Comparison of ENCODE assay signal across 23 cellular contexts in genomic region chr12:98405795-98406366, GRCh38.
"Had no signal": no experiment of that assay in that cellular context is flagged by ENCODE, and none has a peak within 500 bp of the region (broad histone marks: within the 10 kb centered on the region; RNA-seq: fewer than 3 reads in every experiment).

No MANE protein-coding gene starts in this region.

- ATAC-seq: activated CD8-positive, alpha-beta T cell treated with anti-CD3 and anti-CD28 coated beads for 36 hours; activated T-cell treated with anti-CD3 and anti-CD28 coated beads, Interleukin-2, amount 50 U/mL, for 4 hours; activated T-helper 17 cell treated with anti-CD3 and anti-CD28 coated beads, Interleukin-2, amount 50 U/mL, for 72 hours; left cardiac atrium; naive thymus-derived CD8-positive, alpha-beta T cell; upper lobe of right lung had no signal

- H3K9me3 Mint-ChIP-seq: activated CD8-positive, alpha-beta T cell treated with anti-CD3 and anti-CD28 coated beads for 36 hours; activated T-cell treated with anti-CD3 and anti-CD28 coated beads, Interleukin-2, amount 50 U/mL, for 4 hours; activated T-helper 17 cell treated with anti-CD3 and anti-CD28 coated beads, Interleukin-2, amount 50 U/mL, for 72 hours; naive thymus-derived CD8-positive, alpha-beta T cell; T-helper 1 cell treated with Interleukin-12 subunit alpha and Interleukin-12 subunit beta and Interleukin-4 antibody, amounts not matched to agents 30 μg/mL and 1 μg/mL, for 36 hours had no signal

- DNase-seq: activated CD4-positive, alpha-beta T cell treated with anti-CD3 and anti-CD28 coated beads, Interleukin-2, amount 50 U/mL, for 1 hour; activated CD4-positive, CD25-positive, alpha-beta regulatory T cell treated with anti-CD3 and anti-CD28 coated beads, Interleukin-2, amount 50 U/mL, for 72 hours; activated CD8-positive, alpha-beta T cell treated with anti-CD3 and anti-CD28 coated beads for 36 hours; activated gamma-delta T cell treated with Interleukin-2 at 50 U/mL for 16 hours; activated naive CD4-positive, alpha-beta T cell treated with anti-CD3 and anti-CD28 coated beads, Interleukin-2, amount 50 U/mL, for 16 hours; activated T-cell treated with anti-CD3 and anti-CD28 coated beads, Interleukin-2, amount 50 U/mL, for 4 hours; amniotic stem cell; brain microvascular endothelial cell; dorsolateral prefrontal cortex; effector memory CD4-positive, alpha-beta T cell; left cardiac atrium; midbrain; naive thymus-derived CD8-positive, alpha-beta T cell; stimulated activated naive CD4-positive, alpha-beta T cell; T-helper 9 cell; tibial artery; upper lobe of right lung had no signal

- H3K27ac Mint-ChIP-seq: activated CD8-positive, alpha-beta T cell treated with anti-CD3 and anti-CD28 coated beads for 36 hours; activated T-helper 17 cell treated with anti-CD3 and anti-CD28 coated beads, Interleukin-2, amount 50 U/mL, for 72 hours; naive thymus-derived CD8-positive, alpha-beta T cell; T-helper 1 cell treated with Interleukin-12 subunit alpha and Interleukin-12 subunit beta and Interleukin-4 antibody, amounts not matched to agents 30 μg/mL and 1 μg/mL, for 36 hours had no signal

- H3K36me3 Mint-ChIP-seq: naive thymus-derived CD8-positive, alpha-beta T cell had no signal

- H3K27me3 Mint-ChIP-seq: activated CD8-positive, alpha-beta T cell treated with anti-CD3 and anti-CD28 coated beads for 36 hours; activated T-helper 17 cell treated with anti-CD3 and anti-CD28 coated beads, Interleukin-2, amount 50 U/mL, for 72 hours had no signal

- H3K4me3 Mint-ChIP-seq: activated CD8-positive, alpha-beta T cell treated with anti-CD3 and anti-CD28 coated beads for 36 hours; activated T-cell treated with anti-CD3 and anti-CD28 coated beads, Interleukin-2, amount 50 U/mL, for 4 hours; activated T-helper 17 cell treated with anti-CD3 and anti-CD28 coated beads, Interleukin-2, amount 50 U/mL, for 72 hours; naive thymus-derived CD8-positive, alpha-beta T cell; T-helper 1 cell treated with Interleukin-12 subunit alpha and Interleukin-12 subunit beta and Interleukin-4 antibody, amounts not matched to agents 30 μg/mL and 1 μg/mL, for 36 hours had no signal

- H3K9me3 ChIP-seq: right atrium auricular region, suprapubic skin, upper lobe of right lung had no signal

- H3K36me3 ChIP-seq: brain microvascular endothelial cell, esophagus muscularis mucosa, right atrium auricular region, suprapubic skin, tibial artery, upper lobe of right lung had no signal

- H3K27me3 ChIP-seq: brain microvascular endothelial cell, dorsolateral prefrontal cortex, esophagus muscularis mucosa, right atrium auricular region, suprapubic skin, tibial artery, upper lobe of right lung had no signal

- H3K4me1 ChIP-seq: right atrium auricular region, suprapubic skin, tibial artery, upper lobe of right lung had no signal

- H3K4me3 ChIP-seq: coronary artery, dorsolateral prefrontal cortex, esophagus muscularis mucosa, right atrium auricular region, suprapubic skin, tibial artery, upper lobe of right lung had no signal
